Comparison of ENCODE assay signal across 8 cellular contexts in the genomic region with DNA sequence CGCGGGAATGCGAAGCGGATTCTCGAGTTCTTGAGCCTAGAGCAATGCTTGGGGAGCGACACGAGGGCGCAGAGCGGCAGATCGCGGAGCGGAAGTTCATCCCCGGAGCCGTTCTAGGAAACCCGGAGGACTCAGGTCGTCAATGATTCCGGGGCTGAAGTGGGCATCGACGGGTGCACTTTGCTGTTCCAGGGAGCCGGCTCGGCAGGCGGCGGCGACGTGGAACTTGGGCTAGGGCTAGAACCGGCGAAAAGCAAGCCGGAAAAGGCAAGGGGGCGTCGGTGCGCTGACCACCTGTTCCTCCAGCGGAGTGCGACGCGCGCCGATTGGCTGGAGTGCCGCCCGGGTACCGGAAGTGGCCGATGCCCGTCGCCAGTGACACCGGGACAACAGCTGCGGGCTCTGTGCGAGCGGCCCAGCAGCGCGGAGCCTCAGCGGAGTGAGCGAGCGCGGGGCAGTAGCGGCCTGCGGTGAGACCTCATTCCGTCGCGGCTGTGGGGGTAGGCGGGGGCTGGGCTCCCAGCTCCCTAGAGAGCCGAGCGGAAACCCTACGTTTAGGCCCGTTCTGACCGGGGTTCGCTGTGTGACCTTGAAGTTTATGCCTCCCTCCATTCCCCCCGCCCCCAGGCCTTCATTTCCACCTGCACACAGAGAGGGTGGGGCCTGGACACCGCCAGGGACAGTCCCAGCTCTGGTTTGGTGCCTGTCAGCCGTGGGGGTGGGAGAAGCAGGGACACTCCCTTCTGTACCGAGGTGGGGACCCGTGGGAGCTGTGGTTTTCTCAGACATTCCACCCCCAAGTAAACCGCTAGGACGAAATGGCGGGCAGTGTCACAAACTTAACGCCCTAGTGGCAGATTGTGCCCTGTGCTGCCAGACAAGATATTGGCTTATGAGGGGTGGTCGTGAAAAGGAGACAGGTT. TPM values are rescaled to one million over a fixed set of nuclear protein-coding genes. Genes with fewer than 3 reads are reported as not detected.
A peak's percentile ranks its signal among the peaks of the same experiment; 100 is the strongest.
DNase-seq lines count a peak whose midpoint lies in the region; ATAC-seq and FAIRE-seq lines count a peak whose summit lies in the region.

A gene (plus strand): TSS at position 362 of the 923 bp plus-strand sequence. CDS start 13,038 bp downstream, outside the sequence.

- no peaks in the 10 kb centered on the region for H3K9me3 Mint-ChIP-seq in effector memory CD8-positive, alpha-beta T cell

- DNase-seq in NCI-H345 treated with DMSO at 0.1 percent for 48 hours (lab: John Stamatoyannopoulos, UW; ENCODE audit: unreplicated experiment), result peak; percentile 53
- peak; percentile 34 to 56 for DNase-seq in activated CD8-positive, alpha-beta memory T cell treated with anti-CD3 and anti-CD28 coated beads for 1 hour (ENCODE audit: extremely low read depth in 1 of 2, low read depth in 1 of 2)
- peak; percentile 53 to 59 (median 58) for DNase-seq in effector memory CD8-positive, alpha-beta T cell
- DNase-seq in stimulated activated CD8-positive, alpha-beta memory T cell treated with anti-CD3 and anti-CD28 coated beads, Interleukin-15, amount 100 ng/mL, for 48 hours (ENCODE audit: low read depth in 2 of 2), result peak; percentile 70 to 78
- no peak for DNase-seq in RCC 7860 (ENCODE audit: low spot score)

- H3K4me3 ChIP-seq in mononuclear cell (ENCODE audit: low read length), result peak within 1 kb of the TSS; percentile 66

- H3K9me3 ChIP-seq in mononuclear cell (ENCODE audit: low read depth, low read length), result no peaks in the 10 kb centered on the region

- H3K27me3 ChIP-seq in mononuclear cell (ENCODE audit: insufficient read depth, low read length), result no peaks in the 10 kb centered on the region

- H3K27ac Mint-ChIP-seq in effector memory CD8-positive, alpha-beta T cell, result peak within 1 kb of the TSS; percentile 92 to 96

- H3K4me3 Mint-ChIP-seq in effector memory CD8-positive, alpha-beta T cell, result peak within 1 kb of the TSS; percentile 83 to 89

- H3K4me1 Mint-ChIP-seq in effector memory CD8-positive, alpha-beta T cell (ENCODE audit: low read depth in 2 of 2), result peaks cover 17 to 27% of the 10 kb centered on the region in 2 donors

- FAIRE-seq in RCC 7860 (lab: Jason Lieb, UNC), result no peak

- H3K36me3 Mint-ChIP-seq in effector memory CD8-positive, alpha-beta T cell (ENCODE audit: insufficient read depth), result peaks cover 11% of the 10 kb centered on the region

- peak; percentile 93 for ATAC-seq in GM18498 (IDR thresholded peaks at IDR 0.05; ENCODE audit: unreplicated experiment)
- peak; percentile 66 for ATAC-seq in HG02885 (IDR thresholded peaks at IDR 0.05; ENCODE audit: poor library complexity, unreplicated experiment)
- ATAC-seq in effector memory CD8-positive, alpha-beta T cell (replicated peaks), result peak; percentile 78

- peaks cover 15% of the 10 kb centered on the region for H3K4me1 ChIP-seq in mononuclear cell (ENCODE audit: insufficient read depth, low read length)

- H3K27me3 Mint-ChIP-seq in effector memory CD8-positive, alpha-beta T cell, result no peaks in the 10 kb centered on the region

RNA-seq across cellular contexts. Expression of the gene that starts here (rescaled TPM):
- total RNA-seq in mononuclear cell, result 1.9 TPM
